ENCODE assay signal across 13 cellular contexts in genomic region chr22:24465566-24465965, GRCh38. TPM values are rescaled to one million over a fixed set of nuclear protein-coding genes. Genes with fewer than 3 reads are reported as not detected.
A peak's percentile ranks its signal among the peaks of the same experiment; 100 is the strongest.
DNase-seq lines count a peak whose midpoint lies in the region; ATAC-seq and TF ChIP-seq lines count a peak whose summit lies in the region.
"Had no signal": no experiment of that assay in that cellular context is flagged by ENCODE, and none has a peak within 500 bp of the region (broad histone marks: within the 10 kb centered on the region; RNA-seq: fewer than 3 reads in every experiment).

No MANE protein-coding gene starts in this region.

- H3K4me1 ChIP-seq in Caco-2, result peaks cover 39% of the 10 kb centered on the region
- H3K4me1 ChIP-seq in mesodermal cell (ENCODE audit: control insufficient read depth, insufficient read depth, low read length, poor library complexity, severe bottlenecking), result peaks cover 33% of the 10 kb centered on the region

- intact Hi-C loops in Caco-2 (cut with micrococcal nuclease; ENCODE audit: unreplicated experiment), result no loop called here

- no peaks in the 10 kb centered on the region for H3K36me3 ChIP-seq in Caco-2 (ENCODE audit: control insufficient read depth, insufficient read depth, low read length)
- H3K36me3 ChIP-seq in mesodermal cell (ENCODE audit: control insufficient read depth, insufficient read depth, low read length), result no peaks in the 10 kb centered on the region
- H3K36me3 ChIP-seq: neutrophil, WERI-Rb-1 had no signal

- H3K4me1 Mint-ChIP-seq in Caco-2 (ENCODE audit: low read depth, unreplicated experiment), result peaks cover 20% of the 10 kb centered on the region
- H3K4me1 Mint-ChIP-seq in activated naive CD8-positive, alpha-beta T cell treated with anti-CD3 and anti-CD28 coated beads, Interleukin-2, amount 50 U/mL, for 24 hours, result peaks cover 12% of the 10 kb centered on the region

- peaks cover 53% of the 10 kb centered on the region for H3K36me3 Mint-ChIP-seq in Caco-2 (ENCODE audit: insufficient read depth, unreplicated experiment)
- H3K36me3 Mint-ChIP-seq in activated naive CD8-positive, alpha-beta T cell treated with anti-CD3 and anti-CD28 coated beads, Interleukin-2, amount 50 U/mL, for 24 hours (ENCODE audit: low read depth), result no peaks in the 10 kb centered on the region

- H3K4me3 ChIP-seq in Caco-2 (ENCODE audit: low read depth, low read length) (no peak overlapping the region), mesodermal cell (ENCODE audit: extremely low read depth, insufficient read depth, low read length, poor library complexity, severe bottlenecking) (no peak overlapping the region)

- no peaks in the 10 kb centered on the region for H3K9me3 ChIP-seq in Caco-2
- no peaks in the 10 kb centered on the region for H3K9me3 ChIP-seq in mesodermal cell (ENCODE audit: control insufficient read depth, low read length)
- H3K9me3 ChIP-seq: neutrophil had no signal

- POLR2A ChIA-PET in Caco-2 (lab: Charles Lee), result no interaction called here

- CTCF ChIA-PET in Caco-2 (lab: Charles Lee), result interaction anchor here (0.7 kb wide), 1 partner anchor 21 kb away, joined by 4 read pairs; no protein-coding TSS in a partner anchor

- no peaks in the 10 kb centered on the region for H3K27me3 Mint-ChIP-seq in Caco-2 (ENCODE audit: insufficient read depth, unreplicated experiment)
- no peaks in the 10 kb centered on the region for H3K27me3 Mint-ChIP-seq in activated naive CD8-positive, alpha-beta T cell treated with anti-CD3 and anti-CD28 coated beads, Interleukin-2, amount 50 U/mL, for 24 hours

- H3K27me3 ChIP-seq in Caco-2 (replicated peaks; ENCODE audit: control insufficient read depth, insufficient read depth, low read length), result no peaks in the 10 kb centered on the region
- H3K27me3 ChIP-seq: neutrophil had no signal

- WGBS in mesodermal cell (ENCODE audit: insufficient coverage in 2 of 2), 2 experiments, result 57 to 58% methylated on average over 2 to 4 of the region's 5 CpGs

- peak; percentile 67 to 72 for DNase-seq in Caco-2
- peak; percentile 56 for DNase-seq in HT1080 (ENCODE audit: low read depth)
- DNase-seq in astrocyte of the hippocampus (ENCODE audit: low read depth, low spot score), result peak; percentile 70
- DNase-seq in DMS153 (lab: John Stamatoyannopoulos, UW), result no peak
- DNase-seq in D341Med (ENCODE audit: low spot score), result no peak
- DNase-seq in activated naive CD8-positive, alpha-beta T cell treated with anti-CD3 and anti-CD28 coated beads, Interleukin-2, amount 50 U/mL, for 24 hours, result no peak
- DNase-seq: activated gamma-delta T cell; effector CD4-positive, alpha-beta T cell; NCI-H1092 treated with DMSO at 0.1 percent for 48 hours; WERI-Rb-1 had no signal

- ATAC-seq in HG03432 (IDR thresholded peaks at IDR 0.05; ENCODE audit: unreplicated experiment), result no peak
- ATAC-seq in activated naive CD8-positive, alpha-beta T cell treated with anti-CD3 and anti-CD28 coated beads, Interleukin-2, amount 50 U/mL, for 24 hours, result no peak

- no peak for TF ChIP-seq CTCF in Caco-2 (IDR thresholded peaks at IDR 0.05; ENCODE audit: insufficient read depth in 1 of 2, low read depth in 1 of 2, low read length in 1 of 2, severe bottlenecking in 1 of 2, unreplicated experiment in 1 of 2)

- no peaks in the 10 kb centered on the region for H3K9me3 Mint-ChIP-seq in Caco-2 (ENCODE audit: unreplicated experiment)
- H3K9me3 Mint-ChIP-seq in activated naive CD8-positive, alpha-beta T cell treated with anti-CD3 and anti-CD28 coated beads, Interleukin-2, amount 50 U/mL, for 24 hours, result no peaks in the 10 kb centered on the region

- BruUV-seq in Caco-2 (replicated peaks; lab: Mats Ljungman, UMichigan), result no TSS peak

- H3K27ac ChIP-seq in mesodermal cell (ENCODE audit: low read depth, low read length, severe bottlenecking), result peak overlapping the region; percentile 75
- H3K27ac ChIP-seq: neutrophil, WERI-Rb-1 had no signal

- peak overlapping the region; percentile 98 for H3K27ac Mint-ChIP-seq in Caco-2 (ENCODE audit: unreplicated experiment)
- no peak overlapping the region for H3K27ac Mint-ChIP-seq in activated naive CD8-positive, alpha-beta T cell treated with anti-CD3 and anti-CD28 coated beads, Interleukin-2, amount 50 U/mL, for 24 hours

- H3K4me3 Mint-ChIP-seq in Caco-2 (ENCODE audit: unreplicated experiment), result peak overlapping the region; percentile 45
- H3K4me3 Mint-ChIP-seq in activated naive CD8-positive, alpha-beta T cell treated with anti-CD3 and anti-CD28 coated beads, Interleukin-2, amount 50 U/mL, for 24 hours, result no peak overlapping the region

RNA-seq across cellular contexts. Expression of gene UPB1, which starts 29.6 kb away (rescaled TPM):
- 5.6 and 6.7 TPM in 2 replicates for total RNA-seq in Caco-2 (2022)
- not detected in 2 replicates for total RNA-seq in HT1080 (2014; rRNA removed; shearing (Covaris generic))
- polyA plus RNA-seq in HT1080 (2015; cell fraction: cytosol; rRNA removed), result 0.05 and 0.15 TPM in 2 replicates
- 0.14 and 0.45 TPM in 2 replicates for polyA plus RNA-seq in HT1080 (2015; cell fraction: nucleus; rRNA removed)
- 0.29 TPM for polyA plus RNA-seq in mesodermal cell (2013, experiment 1 of 2)
- 0.15 TPM for polyA plus RNA-seq in mesodermal cell (2013, experiment 2 of 2)

RNA-seq across cellular contexts. Expression of gene ADORA2A, which starts 38.2 kb away (rescaled TPM):
- total RNA-seq in Caco-2 (2022), result 4.0 and 4.9 TPM in 2 replicates
- total RNA-seq in HT1080 (2014; rRNA removed; shearing (Covaris generic)), result 1.5 and 2.3 TPM in 2 replicates
- polyA plus RNA-seq in HT1080 (2015; cell fraction: cytosol; rRNA removed), result 2.3 and 3.3 TPM in 2 replicates
- polyA plus RNA-seq in HT1080 (2015; cell fraction: nucleus; rRNA removed), result 2.8 and 7.0 TPM in 2 replicates
- 5.9 TPM for polyA plus RNA-seq in mesodermal cell (2013, experiment 1 of 2)
- 4.5 TPM for polyA plus RNA-seq in mesodermal cell (2013, experiment 2 of 2)

Comparison
In these comparisons a context has a peak if more than half of its experiments do, and no peak if none do; other contexts are left out.
1. DNase-seq: peak in Caco-2 (2 of 2), HT1080 (single experiment) and astrocyte of the hippocampus (single experiment); none in DMS153 (single experiment), D341Med (single experiment) and activated naive CD8-positive, alpha-beta T cell treated with anti-CD3 and anti-CD28 coated beads, Interleukin-2, amount 50 U/mL, for 24 hours (single experiment).